In genomic region chr18:54718436-54718773, GRCh38 we compare ENCODE assay signal across 10 cellular contexts.
DNase-seq lines count a peak whose midpoint lies in the region; ATAC-seq and TF ChIP-seq lines count a peak whose summit lies in the region.
"Had no signal": no experiment of that assay in that cellular context is flagged by ENCODE, and none has a peak within 500 bp of the region (broad histone marks: within the 10 kb centered on the region; RNA-seq: fewer than 3 reads in every experiment).

No MANE protein-coding gene starts in this region.

- H3K4me1 Mint-ChIP-seq in CD8-positive, alpha-beta T cell (ENCODE audit: low read depth) = peaks cover 19% of the 10 kb centered on the region
- H3K4me1 Mint-ChIP-seq in activated CD4-positive, alpha-beta memory T cell treated with anti-CD3 and anti-CD28 coated beads, Interleukin-2, amount 10 ng/mL, durations not matched to agents 7 days and 5 days = peaks cover 50% of the 10 kb centered on the region
- H3K4me1 Mint-ChIP-seq in natural killer cell treated with Interleukin-12 subunit alpha and Interleukin-12 subunit beta and Interleukin-15 and Interleukin-18, amount 100 ng/mL, for 72 hours (ENCODE audit: low read depth in 2 of 2) = peaks cover 33 to 45% of the 10 kb centered on the region in 2 donors

- POLR2A ChIA-PET in CD8-positive, alpha-beta T cell (lab: Charles Lee) = no interaction called here
- POLR2A ChIA-PET in activated CD4-positive, alpha-beta memory T cell treated with anti-CD3 and anti-CD28 coated beads, Interleukin-2, amount 10 ng/mL, durations not matched to agents 7 days and 5 days (lab: Charles Lee) = interaction anchor here (0.8 to 1.2 kb wide), 3 partner anchors 87 to 448 kb away, joined by 3 read pairs; partner anchors contain the start of gene RAB27B

- no peak for ATAC-seq in CD8-positive, alpha-beta T cell
- peak; percentile 19 for ATAC-seq in GM21786 (IDR thresholded peaks at IDR 0.05; ENCODE audit: unreplicated experiment)
- ATAC-seq in natural killer cell treated with Interleukin-12 subunit alpha and Interleukin-12 subunit beta and Interleukin-15 and Interleukin-18, amount 100 ng/mL, for 72 hours = peak in 1 of 2 donors; percentile 63
- ATAC-seq in HG03280 (IDR thresholded peaks at IDR 0.05; ENCODE audit: unreplicated experiment) = no peak
- ATAC-seq in GM21737 (IDR thresholded peaks at IDR 0.05; ENCODE audit: unreplicated experiment) = no peak

- H3K4me3 ChIP-seq in CD8-positive, alpha-beta T cell (ENCODE audit: low read depth, low read length) = no peak overlapping the region
- H3K4me3 ChIP-seq: breast epithelium had no signal

- H3K27me3 ChIP-seq in CD8-positive, alpha-beta T cell (ENCODE audit: insufficient read depth, low read length) = no peaks in the 10 kb centered on the region
- H3K27me3 ChIP-seq: breast epithelium had no signal

- H3K27me3 Mint-ChIP-seq in CD8-positive, alpha-beta T cell (ENCODE audit: low read depth) = peaks cover 8% of the 10 kb centered on the region
- H3K27me3 Mint-ChIP-seq in activated CD4-positive, alpha-beta memory T cell treated with anti-CD3 and anti-CD28 coated beads, Interleukin-2, amount 10 ng/mL, durations not matched to agents 7 days and 5 days = peaks cover 19% of the 10 kb centered on the region
- H3K27me3 Mint-ChIP-seq in natural killer cell treated with Interleukin-12 subunit alpha and Interleukin-12 subunit beta and Interleukin-15 and Interleukin-18, amount 100 ng/mL, for 72 hours = peaks cover 0 to 4% of the 10 kb centered on the region in 2 donors

- H3K4me1 ChIP-seq in CD8-positive, alpha-beta T cell (ENCODE audit: insufficient read depth, low read length) = peaks cover 6% of the 10 kb centered on the region
- H3K4me1 ChIP-seq: breast epithelium had no signal

- H3K27ac ChIP-seq in CD8-positive, alpha-beta T cell (ENCODE audit: low read depth, low read length) = no peak overlapping the region
- H3K27ac ChIP-seq: breast epithelium had no signal

- H3K27ac Mint-ChIP-seq in CD8-positive, alpha-beta T cell = no peak overlapping the region
- peak overlapping the region; percentile 80 for H3K27ac Mint-ChIP-seq in activated CD4-positive, alpha-beta memory T cell treated with anti-CD3 and anti-CD28 coated beads, Interleukin-2, amount 10 ng/mL, durations not matched to agents 7 days and 5 days
- peak overlapping the region; percentile 60 to 69 for H3K27ac Mint-ChIP-seq in natural killer cell treated with Interleukin-12 subunit alpha and Interleukin-12 subunit beta and Interleukin-15 and Interleukin-18, amount 100 ng/mL, for 72 hours

- intact Hi-C loops in CD8-positive, alpha-beta T cell (cut with DNase I, micrococcal nuclease) = no loop called here

- peak overlapping the region; percentile 63 for H3K4me3 Mint-ChIP-seq in CD8-positive, alpha-beta T cell
- peak overlapping the region; percentile 75 for H3K4me3 Mint-ChIP-seq in activated CD4-positive, alpha-beta memory T cell treated with anti-CD3 and anti-CD28 coated beads, Interleukin-2, amount 10 ng/mL, durations not matched to agents 7 days and 5 days
- peak overlapping the region; percentile 84 for H3K4me3 Mint-ChIP-seq in natural killer cell treated with Interleukin-12 subunit alpha and Interleukin-12 subunit beta and Interleukin-15 and Interleukin-18, amount 100 ng/mL, for 72 hours

- H3K9me3 Mint-ChIP-seq in CD8-positive, alpha-beta T cell = no peaks in the 10 kb centered on the region
- no peaks in the 10 kb centered on the region for H3K9me3 Mint-ChIP-seq in activated CD4-positive, alpha-beta memory T cell treated with anti-CD3 and anti-CD28 coated beads, Interleukin-2, amount 10 ng/mL, durations not matched to agents 7 days and 5 days
- H3K9me3 Mint-ChIP-seq in natural killer cell treated with Interleukin-12 subunit alpha and Interleukin-12 subunit beta and Interleukin-15 and Interleukin-18, amount 100 ng/mL, for 72 hours = no peaks in the 10 kb centered on the region

- DNase-seq in CD8-positive, alpha-beta T cell = no peak
- DNase-seq in activated CD4-positive, alpha-beta memory T cell treated with anti-CD3 and anti-CD28 coated beads, Interleukin-2, amount 10 ng/mL, durations not matched to agents 7 days and 5 days = no peak
- no peak for DNase-seq in natural killer cell treated with Interleukin-12 subunit alpha and Interleukin-12 subunit beta and Interleukin-15 and Interleukin-18, amount 100 ng/mL, for 72 hours (ENCODE audit: low spot score)
- no peak for DNase-seq in GM10266 (ENCODE audit: extremely low spot score)
- DNase-seq: NCI-H1092, T1000 had no signal

- no peak for TF ChIP-seq CTCF in CD8-positive, alpha-beta T cell (IDR thresholded peaks at IDR 0.05)
- no peak for TF ChIP-seq CTCF in GM10266 (IDR thresholded peaks at IDR 0.05; ENCODE audit: control insufficient read depth, insufficient read depth, low read depth, missing control alignments)

- H3K36me3 Mint-ChIP-seq in CD8-positive, alpha-beta T cell = no peaks in the 10 kb centered on the region
- peaks cover 3% of the 10 kb centered on the region for H3K36me3 Mint-ChIP-seq in activated CD4-positive, alpha-beta memory T cell treated with anti-CD3 and anti-CD28 coated beads, Interleukin-2, amount 10 ng/mL, durations not matched to agents 7 days and 5 days (ENCODE audit: low read depth)
- no peaks in the 10 kb centered on the region for H3K36me3 Mint-ChIP-seq in natural killer cell treated with Interleukin-12 subunit alpha and Interleukin-12 subunit beta and Interleukin-15 and Interleukin-18, amount 100 ng/mL, for 72 hours

- H3K9me3 ChIP-seq in CD8-positive, alpha-beta T cell (ENCODE audit: low read length) = no peaks in the 10 kb centered on the region
- H3K9me3 ChIP-seq: breast epithelium had no signal

- CTCF ChIA-PET in CD8-positive, alpha-beta T cell (lab: Charles Lee) = no interaction called here
- CTCF ChIA-PET in activated CD4-positive, alpha-beta memory T cell treated with anti-CD3 and anti-CD28 coated beads, Interleukin-2, amount 10 ng/mL, durations not matched to agents 7 days and 5 days (lab: Charles Lee) = interaction anchor here (0.9 to 1.2 kb wide), 2 partner anchors 9 to 39 kb away, joined by 3 to 5 read pairs; no protein-coding TSS in a partner anchor

- no peaks in the 10 kb centered on the region for H3K36me3 ChIP-seq in CD8-positive, alpha-beta T cell (ENCODE audit: insufficient read depth, low read length)
- H3K36me3 ChIP-seq: breast epithelium had no signal
